In the genomic region with DNA sequence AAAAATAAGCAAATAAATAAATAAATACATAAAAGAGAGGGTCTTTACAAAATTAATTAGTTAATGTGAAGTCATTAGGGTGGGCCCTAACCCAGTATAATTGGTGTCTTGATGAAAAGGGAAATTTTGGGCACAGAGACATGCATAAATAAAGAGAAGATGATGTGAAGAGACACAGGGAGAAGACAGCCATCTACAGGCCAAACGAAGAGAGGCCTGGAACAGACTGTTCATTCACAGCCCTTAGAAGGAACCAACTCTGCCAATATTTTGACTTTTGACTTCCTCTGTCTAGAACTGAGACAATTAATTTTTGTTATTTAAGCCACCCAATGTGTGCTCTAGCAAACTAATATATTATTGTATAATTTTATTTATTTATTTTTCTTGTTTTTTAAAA, we compare ENCODE assay signal across 1 cellular context.
TF ChIP-seq lines count a peak whose summit lies in the region.

No MANE protein-coding gene starts in this region.

TF ChIP-seq in GM12878, 131 proteins besides CTCF, POLR2A, EP300 and RAD21:
- TF ChIP-seq SMC3 (IDR thresholded peaks at IDR 0.05; ENCODE audit: borderline replicate concordance, low read length) (peak; percentile 48; the same call in 1 of the 2 replicates), GATAD2B (conservative IDR thresholded peaks at IDR 0.05; ENCODE audit: low read depth) (no peak)
